Comparison of ENCODE assay signal across 17 cellular contexts in the genomic region with DNA sequence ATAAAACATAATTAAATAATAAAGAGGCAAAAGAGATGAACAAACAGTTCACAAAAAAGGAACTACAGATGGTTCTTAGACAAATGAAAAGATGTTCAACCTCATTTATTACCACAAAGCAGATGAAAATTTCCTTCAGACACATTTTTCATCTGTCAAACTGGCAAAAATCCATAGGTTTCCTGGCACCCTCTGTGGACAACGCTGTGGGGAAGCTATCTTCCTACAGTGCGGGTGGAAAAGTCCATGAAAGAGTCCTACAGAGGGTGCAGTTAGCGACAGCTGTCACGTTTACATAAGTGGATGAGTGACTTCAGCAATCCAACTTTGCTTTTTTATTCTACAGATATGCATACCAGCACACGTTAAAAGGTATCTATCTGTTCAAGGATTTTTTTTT.
"Had no signal": no experiment of that assay in that cellular context is flagged by ENCODE, and none has a peak within 500 bp of the region (broad histone marks: within the 10 kb centered on the region; RNA-seq: fewer than 3 reads in every experiment).

No MANE protein-coding gene starts in this region.

- H3K36me3 ChIP-seq: neutrophil, ovary, thyroid gland, upper lobe of right lung had no signal

- H3K27me3 ChIP-seq: hepatocyte, ovary, thyroid gland, upper lobe of right lung had no signal

- DNase-seq: activated T-cell treated with anti-CD3 and anti-CD28 coated beads, Interleukin-2, amount 50 U/mL, for 1 hour; central memory CD4-positive, alpha-beta T cell; dermis blood vessel endothelial cell; effector CD8-positive, alpha-beta T cell; foreskin melanocyte; glutamatergic neuron; left ventricle myocardium superior; mammary epithelial cell; ovary; right cardiac atrium; stimulated activated CD4-positive, alpha-beta T cell treated with anti-CD3 and anti-CD28 coated beads, Interleukin-12 subunit alpha, Interleukin-12 subunit beta, amount 100 ng/mL, for 4 hours; stimulated activated CD4-positive, alpha-beta T cell treated with anti-CD3 and anti-CD28 coated beads, Interleukin-4, amount 100 ng/mL, for 4 hours; stimulated activated naive CD8-positive, alpha-beta T cell treated with anti-CD3 and anti-CD28 coated beads, Interleukin-15, Interleukin-2, amounts not matched to agents 100 U/mL and 50 U/mL, for 24 hours; thyroid gland; upper lobe of right lung had no signal

- H3K27ac ChIP-seq: hepatocyte, neutrophil, ovary, thyroid gland, upper lobe of right lung had no signal

- H3K4me1 ChIP-seq: thyroid gland, upper lobe of right lung had no signal

- H3K4me3 ChIP-seq: hepatocyte, ovary, thyroid gland, upper lobe of right lung had no signal

- H3K9me3 ChIP-seq: neutrophil, ovary, thyroid gland, upper lobe of right lung had no signal
